ENCODE assay signal across 8 cellular contexts in the genomic region with DNA sequence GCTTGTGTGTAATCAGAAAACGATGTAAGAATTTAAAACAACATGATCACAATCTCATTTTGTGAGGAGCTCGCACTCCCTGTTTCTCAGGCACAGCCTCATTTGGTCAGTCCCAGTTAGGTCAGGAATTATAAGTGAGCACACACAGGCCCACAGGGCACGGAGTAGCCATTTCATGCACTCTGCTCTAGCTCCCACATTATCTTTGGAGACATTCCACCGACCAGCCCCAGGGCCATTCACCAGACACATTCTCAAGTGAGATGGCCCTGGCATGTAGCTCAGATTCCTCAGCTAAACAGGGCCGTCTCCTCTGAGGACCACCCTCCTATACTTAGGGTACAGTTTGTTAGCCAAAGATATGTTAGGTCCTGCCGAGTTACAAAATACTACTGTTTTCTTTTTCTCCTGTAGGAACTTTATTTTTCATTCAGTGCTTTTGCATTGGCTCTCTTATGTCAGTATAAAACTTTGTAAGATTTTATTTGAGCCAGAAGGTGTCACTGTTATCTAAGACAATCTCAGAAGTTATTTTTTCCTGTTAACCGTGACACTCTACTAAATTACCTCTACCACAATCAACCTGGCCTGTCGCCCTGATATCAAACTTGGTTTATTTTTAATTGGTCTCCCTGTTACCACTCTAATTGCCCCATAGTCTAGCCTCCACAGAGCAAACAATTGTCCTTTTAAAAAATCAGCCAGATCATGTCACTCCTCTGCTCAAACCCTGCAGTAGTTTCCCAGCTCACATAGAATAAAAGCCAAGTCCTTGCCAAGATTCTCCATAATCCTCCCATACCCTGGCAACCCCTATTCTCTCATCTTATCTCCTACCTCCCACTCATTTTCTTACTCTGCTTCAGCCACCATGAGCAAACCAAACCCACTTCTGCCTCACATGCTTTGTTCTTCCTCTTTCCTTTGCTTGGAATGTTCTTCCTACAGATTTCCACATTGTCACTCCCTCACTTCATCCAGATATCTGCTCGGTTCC.
DNase-seq lines count a peak whose midpoint lies in the region; ATAC-seq and TF ChIP-seq lines count a peak whose summit lies in the region.

No MANE protein-coding gene starts in this region.

- peaks cover 0 to 33% of the 10 kb centered on the region in 2 donors for H3K4me1 ChIP-seq in right atrium auricular region
- H3K4me1 ChIP-seq in upper lobe of right lung, result peaks cover 10% of the 10 kb centered on the region

- peaks cover 3% of the 10 kb centered on the region for H3K36me3 ChIP-seq in right atrium auricular region
- no peaks in the 10 kb centered on the region for H3K36me3 ChIP-seq in upper lobe of right lung

- H3K4me3 ChIP-seq in right atrium auricular region (no peak overlapping the region), upper lobe of right lung (no peak overlapping the region)

- DNase-seq in Right ventricle myocardium inferior (ENCODE audit: missing footprints), result no peak
- no peak for DNase-seq in cardiac septum (ENCODE audit: low spot score)
- DNase-seq in T1000 (lab: John Stamatoyannopoulos, UW), result peak; percentile 8
- DNase-seq in right atrium auricular region (ENCODE audit: low spot score), result peak; percentile 70
- DNase-seq in upper lobe of right lung, result no peak
- DNase-seq in stimulated activated CD4-positive, alpha-beta T cell treated with anti-CD3 and anti-CD28 coated beads, Interleukin-2, amount 100 ng/mL, for 48 hours, result no peak
- DNase-seq in cortex of kidney (lab: John Stamatoyannopoulos, UW), result no peak

- peak; percentile 85 for ATAC-seq in Right ventricle myocardium inferior
- ATAC-seq in upper lobe of right lung, result peak; percentile 75
- no peak for ATAC-seq in HG03432 (IDR thresholded peaks at IDR 0.05; ENCODE audit: unreplicated experiment)

- H3K9me3 ChIP-seq in right atrium auricular region, result no peaks in the 10 kb centered on the region
- no peaks in the 10 kb centered on the region for H3K9me3 ChIP-seq in upper lobe of right lung

- TF ChIP-seq CTCF in right atrium auricular region (IDR thresholded peaks at IDR 0.05) (peak in 1 of 2 donors; percentile 31), upper lobe of right lung (IDR thresholded peaks at IDR 0.05) (peak; percentile 16)

- intact Hi-C loops in Right ventricle myocardium inferior (cut with DNase I), result loop anchor here (5.0 kb wide), 1 partner anchor 126 kb away; a partner anchor contains a TSS
- intact Hi-C loops in cardiac septum (cut with DNase I), result loop anchor here (5.0 to 10.0 kb wide), 2 partner anchors 314 to 941 kb away; no protein-coding TSS in a partner anchor
- intact Hi-C loops in upper lobe of right lung (cut with DNase I), result no loop called here

- H3K27me3 ChIP-seq in right atrium auricular region, result no peaks in the 10 kb centered on the region
- H3K27me3 ChIP-seq in upper lobe of right lung, result no peaks in the 10 kb centered on the region

- H3K27ac ChIP-seq in right atrium auricular region, result peak overlapping the region; percentile 60 to 83
- peak overlapping the region; percentile 26 for H3K27ac ChIP-seq in upper lobe of right lung

Comparison
In these comparisons a context has a peak if more than half of its experiments do, and no peak if none do; other contexts are left out.
1. DNase-seq: peak in T1000 (single experiment) and right atrium auricular region (single experiment); none in Right ventricle myocardium inferior (single experiment), cardiac septum (single experiment), upper lobe of right lung (single experiment), stimulated activated CD4-positive, alpha-beta T cell treated with anti-CD3 and anti-CD28 coated beads, Interleukin-2, amount 100 ng/mL, for 48 hours (0 of 2) and cortex of kidney (single experiment).